ENCODE assay signal across 23 cellular contexts in the genomic region with DNA sequence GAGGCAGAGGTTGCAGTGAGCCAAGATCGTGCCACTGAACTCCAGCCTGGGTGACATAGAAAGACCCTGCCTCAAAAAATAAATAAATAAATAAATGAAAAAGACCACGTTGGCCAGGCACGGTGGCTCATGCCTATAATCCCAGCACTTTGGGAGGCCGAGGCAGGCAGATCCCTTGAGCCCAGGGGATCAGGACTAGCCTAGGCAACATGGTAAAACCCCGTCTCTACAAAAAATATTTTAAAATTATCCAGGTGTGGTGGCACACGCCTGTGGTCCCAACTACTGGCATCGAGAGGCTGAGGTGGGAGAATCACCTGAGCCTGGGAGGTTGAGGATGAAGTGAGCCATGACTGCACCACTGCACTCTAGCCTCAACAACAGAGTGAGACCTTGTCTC.
A peak's percentile ranks its signal among the peaks of the same experiment; 100 is the strongest.
DNase-seq lines count a peak whose midpoint lies in the region; ATAC-seq and TF ChIP-seq lines count a peak whose summit lies in the region.
"Had no signal": no experiment of that assay in that cellular context is flagged by ENCODE, and none has a peak within 500 bp of the region (broad histone marks: within the 10 kb centered on the region; RNA-seq: fewer than 3 reads in every experiment).

No MANE protein-coding gene starts in this region.

- H3K4me3 Mint-ChIP-seq in chondrocyte (ENCODE audit: unreplicated experiment), result no peak overlapping the region
- H3K4me3 Mint-ChIP-seq: activated naive CD4-positive, alpha-beta T cell treated with anti-CD3 and anti-CD28 coated beads for 36 hours; CD14-positive monocyte; H9; neural progenitor cell; T-helper 1 cell treated with Interleukin-12 subunit alpha and Interleukin-12 subunit beta and Interleukin-4 antibody, amounts not matched to agents 30 μg/mL and 1 μg/mL, for 36 hours had no signal

- no peaks in the 10 kb centered on the region for H3K9me3 ChIP-seq in PC-3 (ENCODE audit: low read length)
- no peaks in the 10 kb centered on the region for H3K9me3 ChIP-seq in subcutaneous abdominal adipose tissue (ENCODE audit: control insufficient read depth in 5 of 5, low read length in 5 of 5)
- H3K9me3 ChIP-seq in adrenal gland (replicated peaks in 1 of 3), result no peaks in the 10 kb centered on the region
- H3K9me3 ChIP-seq: lower lobe of right lung, mucosa of descending colon had no signal

- H3K9me3 Mint-ChIP-seq in chondrocyte (ENCODE audit: low read depth), result no peaks in the 10 kb centered on the region
- H3K9me3 Mint-ChIP-seq: activated naive CD4-positive, alpha-beta T cell treated with anti-CD3 and anti-CD28 coated beads for 36 hours; H9; neural progenitor cell; T-helper 1 cell treated with Interleukin-12 subunit alpha and Interleukin-12 subunit beta and Interleukin-4 antibody, amounts not matched to agents 30 μg/mL and 1 μg/mL, for 36 hours had no signal

- no peaks in the 10 kb centered on the region for H3K79me2 ChIP-seq in PC-3 (ENCODE audit: low read length)

- ATAC-seq in PC-3, result no peak

- H3K27ac Mint-ChIP-seq in chondrocyte (ENCODE audit: unreplicated experiment), result peak overlapping the region; percentile 22
- H3K27ac Mint-ChIP-seq: activated naive CD4-positive, alpha-beta T cell treated with anti-CD3 and anti-CD28 coated beads for 36 hours; neural progenitor cell; T-helper 1 cell treated with Interleukin-12 subunit alpha and Interleukin-12 subunit beta and Interleukin-4 antibody, amounts not matched to agents 30 μg/mL and 1 μg/mL, for 36 hours had no signal

- no peak overlapping the region for H2AFZ ChIP-seq in PC-3 (ENCODE audit: low read length)
- H2AFZ ChIP-seq: neural progenitor cell had no signal

- no peaks in the 10 kb centered on the region for H3K9me2 ChIP-seq in PC-3 (replicated peaks; ENCODE audit: low read length)

- TF ChIP-seq CTCF in PC-3 (conservative IDR thresholded peaks at IDR 0.05; ENCODE audit: low read depth, low read length) (no peak), chondrocyte (IDR thresholded peaks at IDR 0.05) (no peak), adrenal gland (IDR thresholded peaks at IDR 0.05) (no peak)

- H3K36me3 Mint-ChIP-seq in chondrocyte (ENCODE audit: low read depth), result no peaks in the 10 kb centered on the region
- H3K36me3 Mint-ChIP-seq: CD14-positive monocyte, neural progenitor cell had no signal

- POLR2A ChIA-PET in PC-3 (lab: Charles Lee; ENCODE audit: unreplicated experiment), result no interaction called here

- no TSS peak for BruUV-seq in PC-3 (replicated peaks; lab: Mats Ljungman, UMichigan)

- CTCF ChIA-PET in PC-3 (lab: Charles Lee), result no interaction called here

- peaks cover 7% of the 10 kb centered on the region for H3K27me3 Mint-ChIP-seq in chondrocyte (ENCODE audit: low read depth)

- H3K4me2 ChIP-seq in PC-3 (ENCODE audit: low read length), result peak overlapping the region; percentile 90; the same call in 1 of the 2 replicates
- H3K4me2 ChIP-seq: neural progenitor cell had no signal

- no peaks in the 10 kb centered on the region for H4K20me1 ChIP-seq in PC-3 (ENCODE audit: low read length)

- H3K27me3 ChIP-seq in PC-3 (ENCODE audit: low read length) (no peaks in the 10 kb centered on the region), layer of hippocampus (ENCODE audit: control insufficient read depth, insufficient read depth, low read length) (no peaks in the 10 kb centered on the region), subcutaneous abdominal adipose tissue (ENCODE audit: control insufficient read depth in 5 of 5, insufficient read depth in 4 of 5, low read length in 5 of 5) (peaks cover 0 to 2% (median 0%) of the 10 kb centered on the region in 5 donors), adrenal gland (no peaks in the 10 kb centered on the region)
- H3K27me3 ChIP-seq: neural progenitor cell had no signal

- TF ChIP-seq POLR2A in adrenal gland (IDR thresholded peaks at IDR 0.05), result no peak

- no peaks in the 10 kb centered on the region for H3K36me3 ChIP-seq in PC-3 (ENCODE audit: low read depth, low read length)
- peaks cover 11 to 62% (median 38%) of the 10 kb centered on the region in 5 donors for H3K36me3 ChIP-seq in subcutaneous abdominal adipose tissue (ENCODE audit: control insufficient read depth in 5 of 5, insufficient read depth in 5 of 5, low read length in 5 of 5)
- no peaks in the 10 kb centered on the region for H3K36me3 ChIP-seq in adrenal gland (replicated peaks in 1 of 2)
- H3K36me3 ChIP-seq: neural progenitor cell had no signal

- intact Hi-C loops in PC-3 (cut with micrococcal nuclease), result no loop called here
- intact Hi-C loops in adrenal gland (cut with DNase I), result no loop called here

- H3K9ac ChIP-seq in PC-3 (ENCODE audit: low read length) (peak overlapping the region; percentile 77), subcutaneous abdominal adipose tissue (ENCODE audit: low read length in 5 of 5) (peak overlapping the region; percentile 1 to 90 (median 71))
- H3K9ac ChIP-seq: neural progenitor cell had no signal

- H3K4me1 Mint-ChIP-seq in chondrocyte (ENCODE audit: low read depth), result peaks cover 32% of the 10 kb centered on the region

- no peak for DNase-seq in PC-3
- no peak for DNase-seq in chondrocyte (ENCODE audit: low spot score)
- no peak for DNase-seq in foreskin melanocyte
- DNase-seq in activated gamma-delta T cell (lab: John Stamatoyannopoulos, UW), result no peak
- DNase-seq in DMS 273 (lab: John Stamatoyannopoulos, UW; ENCODE audit: unreplicated experiment), result no peak
- no peak for DNase-seq in adrenal gland
- DNase-seq: activated CD4-positive, alpha-beta T cell treated with anti-CD3 and anti-CD28 coated beads for 4 hours; activated naive CD4-positive, alpha-beta T cell treated with anti-CD3 and anti-CD28 coated beads for 36 hours; activated T-cell treated with anti-CD3 and anti-CD28 coated beads, Interleukin-2, amount 50 U/mL, for 48 hours; effector CD4-positive, alpha-beta T cell; H9; Kasumi-1; NCI-H524 had no signal

- 90 to 97% (median 93%) methylated on average over 7 of the region's 7 CpGs for WGBS in adrenal gland, 4 donors

- H3K27ac ChIP-seq in PC-3 (ENCODE audit: low read length), result peak overlapping the region; percentile 100
- peak overlapping the region; percentile 53 for H3K27ac ChIP-seq in layer of hippocampus (ENCODE audit: low read depth, low read length)
- peak overlapping the region; percentile 99 for H3K27ac ChIP-seq in subcutaneous abdominal adipose tissue (ENCODE audit: low read depth, low read length)
- H3K27ac ChIP-seq in adrenal gland, result peak overlapping the region in 2 of 5 donors; percentile 16 to 84
- H3K27ac ChIP-seq: HL-60, neural progenitor cell, SK-N-MC had no signal

- H3F3A ChIP-seq in PC-3 (ENCODE audit: low read length, unreplicated experiment), result peaks cover 12% of the 10 kb centered on the region

- H3K4me3 ChIP-seq in PC-3 (ENCODE audit: low read length), result no peak overlapping the region
- no peak overlapping the region for H3K4me3 ChIP-seq in subcutaneous abdominal adipose tissue (ENCODE audit: low read depth in 1 of 5, low read length in 5 of 5)
- no peak overlapping the region for H3K4me3 ChIP-seq in adrenal gland
- H3K4me3 ChIP-seq: lower lobe of right lung, mucosa of descending colon, neural progenitor cell, SK-N-MC, skin epidermis had no signal

- H3K4me1 ChIP-seq in PC-3 (ENCODE audit: insufficient read depth, low read length) (peaks cover 49% of the 10 kb centered on the region), subcutaneous abdominal adipose tissue (ENCODE audit: control insufficient read depth in 5 of 5, insufficient read depth in 5 of 5, low read length in 5 of 5) (peaks cover 26 to 77% (median 59%) of the 10 kb centered on the region in 5 donors), adrenal gland (replicated peaks in 1 of 2) (peaks cover 29 to 47% of the 10 kb centered on the region in 2 donors)
